In genomic region chr17:49230636-49231562, GRCh38 we compare ENCODE assay signal across 8 cellular contexts. TPM values are rescaled to one million over a fixed set of nuclear protein-coding genes. Genes with fewer than 3 reads are reported as not detected.
A peak's percentile ranks its signal among the peaks of the same experiment; 100 is the strongest.
DNase-seq lines count a peak whose midpoint lies in the region; ATAC-seq and TF ChIP-seq lines count a peak whose summit lies in the region.

Gene PHOSPHO1, minus strand, starts transcription at chr17:49230787. Its CDS starts 4,096 bp downstream, at chr17:49226691.

- CTCF ChIA-PET in A673 (lab: Charles Lee), result interaction anchor here (0.6 to 1.1 kb wide), 2 partner anchors 60 to 61 kb away, joined by 3 read pairs; no protein-coding TSS in a partner anchor

- no TSS peak for BruUV-seq in A673 (replicated peaks; lab: Mats Ljungman, UMichigan)

- H3K36me3 ChIP-seq in A673 (ENCODE audit: insufficient read depth, low read length, poor library complexity, severe bottlenecking) (peaks cover 6% of the 10 kb centered on the region), liver (ENCODE audit: control insufficient read depth in 4 of 4, insufficient read depth in 3 of 4, low read depth in 1 of 4, low read length in 3 of 4) (no peaks in the 10 kb centered on the region)

- H3K4me1 ChIP-seq in A673 (ENCODE audit: insufficient read depth, low read length, poor library complexity, severe bottlenecking) (peaks cover 22% of the 10 kb centered on the region), liver (ENCODE audit: control insufficient read depth in 4 of 4, insufficient read depth in 4 of 4, low read length in 3 of 4) (peaks cover 0 to 5% (median 3%) of the 10 kb centered on the region in 4 donors)

- 5% methylated on average over 58 of the region's 58 CpGs for WGBS in liver

- intact Hi-C loops in A673 (cut with micrococcal nuclease; ENCODE audit: unreplicated experiment), result loop anchor here (5.0 kb wide), 1 partner anchor 161 kb away; no protein-coding TSS in a partner anchor

- DNase-seq in A673 (ENCODE audit: low spot score) (peak; percentile 94), NCI-H446 treated with DMSO at 0.1 percent for 48 hours (lab: John Stamatoyannopoulos, UW) (peak; percentile 36), dedifferentiated amniotic fluid mesenchymal stem cell (ENCODE audit: extremely low spot score) (peak; percentile 63)
- DNase-seq in activated CD4-positive, alpha-beta T cell treated with anti-CD3 and anti-CD28 coated beads for 48 hours, result peak; percentile 89
- DNase-seq in stimulated activated CD4-positive, alpha-beta T cell treated with anti-CD3 and anti-CD28 coated beads, Interleukin-2, amount 100 ng/mL, for 48 hours, result peak; percentile 72 to 77

- H3K9ac ChIP-seq in liver (ENCODE audit: low read depth in 1 of 2, low read length in 2 of 2), result no peak within 1 kb of the TSS

- no peaks in the 10 kb centered on the region for H3K9me3 ChIP-seq in A673 (ENCODE audit: low read depth, low read length, poor library complexity, severe bottlenecking)
- H3K9me3 ChIP-seq in liver (ENCODE audit: control insufficient read depth in 4 of 4, low read length in 3 of 4), result no peaks in the 10 kb centered on the region

- H3K27ac ChIP-seq in A673 (ENCODE audit: low read depth, low read length, poor library complexity, severe bottlenecking) (peak within 1 kb of the TSS; percentile 86), liver (ENCODE audit: low read depth in 1 of 2, low read length in 2 of 2) (no peak within 1 kb of the TSS)

- H3K27me3 ChIP-seq in A673 (replicated peaks; ENCODE audit: insufficient read depth, low read depth, low read length, poor library complexity) (no peaks in the 10 kb centered on the region), liver (ENCODE audit: control insufficient read depth in 4 of 4, insufficient read depth in 4 of 4, low read length in 3 of 4) (no peaks in the 10 kb centered on the region)

- POLR2A ChIA-PET in A673 (lab: Charles Lee; ENCODE audit: low non-redundant PET), result no interaction called here

- TF ChIP-seq CTCF in A673 (conservative IDR thresholded peaks at IDR 0.05; ENCODE audit: low read depth, low read length), result no peak
- TF ChIP-seq CTCF in liver (IDR thresholded peaks at IDR 0.05; ENCODE audit: low read depth, low read length, missing input control), result no peak

- peak within 1 kb of the TSS; percentile 76 for H3K4me3 ChIP-seq in A673 (ENCODE audit: low read depth, low read length, poor library complexity, severe bottlenecking)
- peak within 1 kb of the TSS; percentile 29 to 55 (median 43) for H3K4me3 ChIP-seq in liver (ENCODE audit: low read depth in 1 of 3, low read length in 3 of 3)

- TF ChIP-seq POLR2A in GM18526 (IDR thresholded peaks at IDR 0.05; ENCODE audit: extremely low read depth, insufficient read length), result peak; percentile 38

- peak; percentile 83 for ATAC-seq in HG03108 (IDR thresholded peaks at IDR 0.05; ENCODE audit: unreplicated experiment)

- no peak for TF ChIP-seq RAD21 in liver (IDR thresholded peaks at IDR 0.05)

TF ChIP-seq in liver, 16 proteins besides CTCF, POLR2A, EP300 and RAD21:
- TF ChIP-seq HNF4G (IDR thresholded peaks at IDR 0.05) (no peak), FOXA2 (IDR thresholded peaks at IDR 0.05) (no peak), RXRA (IDR thresholded peaks at IDR 0.05) (no peak), ZBTB33 (IDR thresholded peaks at IDR 0.05) (no peak)
- TF ChIP-seq, protein P1, sequence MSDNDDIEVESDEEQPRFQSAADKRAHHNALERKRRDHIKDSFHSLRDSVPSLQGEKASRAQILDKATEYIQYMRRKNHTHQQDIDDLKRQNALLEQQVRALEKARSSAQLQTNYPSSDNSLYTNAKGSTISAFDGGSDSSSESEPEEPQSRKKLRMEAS (IDR thresholded peaks at IDR 0.05), result no peak

RNA-seq across cellular contexts. Expression of gene PHOSPHO1, which starts in this region (rescaled TPM):
- total RNA-seq in A673 (2021) (88.6 and 98.3 TPM in 2 replicates), liver (10 to 100 TPM in 1 of 2 donors, under 1 TPM in 1; 0.42 to 99.4 TPM)
- under 1 TPM; 0.22 to 0.38 TPM for polyA plus RNA-seq in liver

Comparison
In these comparisons a context has a peak if more than half of its experiments do, and no peak if none do; other contexts are left out.
1. DNase-seq: peak in every context shown above with its lines; median percentile 94 in A673; 89 in activated CD4-positive, alpha-beta T cell treated with anti-CD3 and anti-CD28 coated beads for 48 hours; 74 in stimulated activated CD4-positive, alpha-beta T cell treated with anti-CD3 and anti-CD28 coated beads, Interleukin-2, amount 100 ng/mL, for 48 hours; 63 in dedifferentiated amniotic fluid mesenchymal stem cell; 36 in NCI-H446 treated with DMSO at 0.1 percent for 48 hours.